In the genomic region with DNA sequence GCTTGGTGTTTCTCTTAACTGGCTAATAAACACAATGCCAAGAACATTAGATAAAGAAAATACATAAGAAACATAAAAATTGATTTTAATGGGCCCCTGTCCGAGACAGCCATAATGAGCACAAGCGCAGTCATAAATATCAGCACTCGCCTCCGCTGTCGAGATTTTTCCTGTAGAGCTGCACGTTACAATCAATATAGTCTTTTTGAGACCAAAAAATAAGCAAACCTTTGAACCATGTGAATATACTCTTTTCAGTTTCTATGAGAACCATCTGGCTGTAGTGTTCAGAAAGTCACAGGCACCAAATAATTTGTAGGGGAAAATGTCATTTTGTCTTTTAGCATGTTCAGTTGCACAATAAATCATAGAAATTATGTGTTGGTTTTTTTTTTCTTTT, we compare ENCODE assay signal across 34 cellular contexts.
"Had no signal": no experiment of that assay in that cellular context is flagged by ENCODE, and none has a peak within 500 bp of the region (broad histone marks: within the 10 kb centered on the region; RNA-seq: fewer than 3 reads in every experiment).

No MANE protein-coding gene starts in this region.

- H3K9me3 Mint-ChIP-seq: activated B cell treated with CpG ODN at 0.5 μM for 24 hours; activated CD4-positive, alpha-beta memory T cell treated with anti-CD3 and anti-CD28 coated beads for 36 hours; activated CD4-positive, alpha-beta T cell treated with anti-CD3 and anti-CD28 coated beads, Interleukin-2, amount 10 ng/mL, durations not matched to agents 24 days and 14 days; activated naive CD8-positive, alpha-beta T cell treated with anti-CD3 and anti-CD28 coated beads for 36 hours; activated T-cell treated with anti-CD3 and anti-CD28 coated beads, Interleukin-2, amount 50 U/mL, for 4 hours; activated T-helper 1 cell treated with anti-CD3 and anti-CD28 coated beads, Interleukin-12 subunit alpha, Interleukin-12 subunit beta, Interleukin-2, Interleukin-4 antibody, amounts not matched to agents 30 ng/mL and 10 ng/mL and 1 ng/mL, durations not matched to agents 14 hours and 24 hours and 36 hours; activated T-helper 2 cell treated with anti-CD3 and anti-CD28 coated beads, Interferon-gamma antibody, Interleukin-2, Interleukin-4, amounts not matched to agents 10 μg/mL and 5 μg/mL and 100 μg/mL, durations not matched to agents 14 hours and 24 hours and 36 hours; T-helper 1 cell treated with Interleukin-12 subunit alpha and Interleukin-12 subunit beta and Interleukin-4 antibody, amounts not matched to agents 30 μg/mL and 1 μg/mL, for 36 hours; T-helper 2 cell treated with Interferon-gamma antibody and Interleukin-4, amounts not matched to agents 5 μg/mL and 100 μg/mL, for 36 hours had no signal

- H3K27ac Mint-ChIP-seq: activated B cell treated with CpG ODN at 0.5 μM for 24 hours; activated CD4-positive, alpha-beta memory T cell treated with anti-CD3 and anti-CD28 coated beads for 36 hours; activated CD4-positive, alpha-beta T cell treated with anti-CD3 and anti-CD28 coated beads, Interleukin-2, amount 10 ng/mL, durations not matched to agents 24 days and 14 days; activated CD8-positive, alpha-beta T cell treated with anti-CD3 and anti-CD28 coated beads for 36 hours; activated naive CD4-positive, alpha-beta T cell treated with anti-CD3 and anti-CD28 coated beads, Interleukin-2, amount 10 ng/mL, durations not matched to agents 7 days and 5 days; activated naive CD8-positive, alpha-beta T cell treated with anti-CD3 and anti-CD28 coated beads for 36 hours; activated T-cell treated with anti-CD3 and anti-CD28 coated beads, Interleukin-2, amount 50 U/mL, for 72 hours; activated T-helper 1 cell treated with anti-CD3 and anti-CD28 coated beads, Interleukin-12 subunit alpha, Interleukin-12 subunit beta, Interleukin-2, Interleukin-4 antibody, amounts not matched to agents 30 ng/mL and 10 ng/mL and 1 ng/mL, durations not matched to agents 14 hours and 24 hours and 36 hours; activated T-helper 2 cell treated with anti-CD3 and anti-CD28 coated beads, Interferon-gamma antibody, Interleukin-2, Interleukin-4, amounts not matched to agents 10 μg/mL and 5 μg/mL and 100 μg/mL, durations not matched to agents 14 hours and 24 hours and 36 hours; T-helper 1 cell treated with Interleukin-12 subunit alpha and Interleukin-12 subunit beta and Interleukin-4 antibody, amounts not matched to agents 30 μg/mL and 1 μg/mL, for 36 hours; T-helper 2 cell treated with Interferon-gamma antibody and Interleukin-4, amounts not matched to agents 5 μg/mL and 100 μg/mL, for 36 hours had no signal

- DNase-seq: activated B cell treated with CpG ODN at 0.5 μM for 24 hours; activated CD4-positive, alpha-beta memory T cell treated with anti-CD3 and anti-CD28 coated beads for 36 hours; activated CD4-positive, alpha-beta T cell treated with anti-CD3 and anti-CD28 coated beads for 4 hours; activated CD4-positive, alpha-beta T cell treated with anti-CD3 and anti-CD28 coated beads, Interleukin-2, amount 10 ng/mL, durations not matched to agents 24 days and 14 days; activated CD4-positive, alpha-beta T cell treated with anti-CD3 and anti-CD28 coated beads, Interleukin-2, amount 50 U/mL, for 1 hour; activated CD4-positive, alpha-beta T cell treated with anti-CD3 and anti-CD28 coated beads, Interleukin-2, amount 50 U/mL, for 4 hours; activated CD4-positive, CD25-positive, alpha-beta regulatory T cell treated with anti-CD3 and anti-CD28 coated beads, Interleukin-2, amount 50 U/mL, for 72 hours; activated CD8-positive, alpha-beta memory T cell treated with anti-CD3 and anti-CD28 coated beads, Interleukin-2, amount 50 U/mL, for 4 hours; activated CD8-positive, alpha-beta T cell treated with anti-CD3 and anti-CD28 coated beads for 36 hours; activated effector memory CD4-positive, alpha-beta T cell treated with Interleukin-2 at 50 U/mL for 16 hours; activated gamma-delta T cell; activated naive CD4-positive, alpha-beta T cell treated with anti-CD3 and anti-CD28 coated beads, Interleukin-2, amount 10 ng/mL, durations not matched to agents 7 days and 5 days; activated naive CD4-positive, alpha-beta T cell treated with Interleukin-2 at 50 U/mL for 16 hours; activated naive CD8-positive, alpha-beta T cell treated with anti-CD3 and anti-CD28 coated beads for 36 hours; activated T-cell treated with anti-CD3 and anti-CD28 coated beads for 4 hours; activated T-cell treated with anti-CD3 and anti-CD28 coated beads, Interleukin-2, amount 50 U/mL, for 1 hour; activated T-cell treated with anti-CD3 and anti-CD28 coated beads, Interleukin-2, amount 50 U/mL, for 4 hours; activated T-cell treated with anti-CD3 and anti-CD28 coated beads, Interleukin-2, amount 50 U/mL, for 72 hours; amniotic stem cell; aorta; body of pancreas; brain microvascular endothelial cell; central memory CD4-positive, alpha-beta T cell; T-helper 1 cell; T-helper 2 cell; T-helper 9 cell had no signal

- H3K4me1 ChIP-seq: adrenal gland had no signal

- ATAC-seq: activated CD8-positive, alpha-beta T cell treated with anti-CD3 and anti-CD28 coated beads for 36 hours; activated naive CD4-positive, alpha-beta T cell treated with anti-CD3 and anti-CD28 coated beads, Interleukin-2, amount 50 U/mL, for 72 hours; activated T-cell treated with anti-CD3 and anti-CD28 coated beads, Interleukin-2, amount 50 U/mL, for 4 hours; activated T-cell treated with anti-CD3 and anti-CD28 coated beads, Interleukin-2, amount 50 U/mL, for 72 hours; body of pancreas had no signal

- H3K27ac ChIP-seq: adrenal gland, body of pancreas, brain microvascular endothelial cell, breast epithelium, VCaP had no signal

- H3K4me3 Mint-ChIP-seq: activated B cell treated with CpG ODN at 0.5 μM for 24 hours; activated CD4-positive, alpha-beta memory T cell treated with anti-CD3 and anti-CD28 coated beads for 36 hours; activated CD4-positive, alpha-beta T cell treated with anti-CD3 and anti-CD28 coated beads, Interleukin-2, amount 10 ng/mL, durations not matched to agents 24 days and 14 days; activated CD8-positive, alpha-beta T cell treated with anti-CD3 and anti-CD28 coated beads for 36 hours; activated naive CD4-positive, alpha-beta T cell treated with anti-CD3 and anti-CD28 coated beads, Interleukin-2, amount 10 ng/mL, durations not matched to agents 7 days and 5 days; activated naive CD8-positive, alpha-beta T cell treated with anti-CD3 and anti-CD28 coated beads for 36 hours; activated T-cell treated with anti-CD3 and anti-CD28 coated beads, Interleukin-2, amount 50 U/mL, for 4 hours; activated T-cell treated with anti-CD3 and anti-CD28 coated beads, Interleukin-2, amount 50 U/mL, for 72 hours; activated T-helper 1 cell treated with anti-CD3 and anti-CD28 coated beads, Interleukin-12 subunit alpha, Interleukin-12 subunit beta, Interleukin-2, Interleukin-4 antibody, amounts not matched to agents 30 ng/mL and 10 ng/mL and 1 ng/mL, durations not matched to agents 14 hours and 24 hours and 36 hours; T-helper 1 cell treated with Interleukin-12 subunit alpha and Interleukin-12 subunit beta and Interleukin-4 antibody, amounts not matched to agents 30 μg/mL and 1 μg/mL, for 36 hours; T-helper 2 cell treated with Interferon-gamma antibody and Interleukin-4, amounts not matched to agents 5 μg/mL and 100 μg/mL, for 36 hours had no signal

- H3K4me1 Mint-ChIP-seq: activated CD4-positive, alpha-beta T cell treated with anti-CD3 and anti-CD28 coated beads, Interleukin-2, amount 10 ng/mL, durations not matched to agents 24 days and 14 days had no signal

- H3K36me3 ChIP-seq: adrenal gland, brain microvascular endothelial cell, breast epithelium had no signal

- H3K27me3 Mint-ChIP-seq: activated B cell treated with CpG ODN at 0.5 μM for 24 hours; activated CD4-positive, alpha-beta memory T cell treated with anti-CD3 and anti-CD28 coated beads for 36 hours; activated CD4-positive, alpha-beta T cell treated with anti-CD3 and anti-CD28 coated beads, Interleukin-2, amount 10 ng/mL, durations not matched to agents 24 days and 14 days; activated CD8-positive, alpha-beta T cell treated with anti-CD3 and anti-CD28 coated beads for 36 hours; activated naive CD4-positive, alpha-beta T cell treated with anti-CD3 and anti-CD28 coated beads, Interleukin-2, amount 10 ng/mL, durations not matched to agents 7 days and 5 days; activated naive CD8-positive, alpha-beta T cell treated with anti-CD3 and anti-CD28 coated beads for 36 hours had no signal

- H3K4me3 ChIP-seq: adrenal gland, body of pancreas, breast epithelium had no signal

- H3K27me3 ChIP-seq: adrenal gland, body of pancreas, brain microvascular endothelial cell, breast epithelium had no signal

- H3K9me3 ChIP-seq: adrenal gland, body of pancreas, breast epithelium had no signal
